1 cellular context compared by ENCODE assay signal in the genomic region with DNA sequence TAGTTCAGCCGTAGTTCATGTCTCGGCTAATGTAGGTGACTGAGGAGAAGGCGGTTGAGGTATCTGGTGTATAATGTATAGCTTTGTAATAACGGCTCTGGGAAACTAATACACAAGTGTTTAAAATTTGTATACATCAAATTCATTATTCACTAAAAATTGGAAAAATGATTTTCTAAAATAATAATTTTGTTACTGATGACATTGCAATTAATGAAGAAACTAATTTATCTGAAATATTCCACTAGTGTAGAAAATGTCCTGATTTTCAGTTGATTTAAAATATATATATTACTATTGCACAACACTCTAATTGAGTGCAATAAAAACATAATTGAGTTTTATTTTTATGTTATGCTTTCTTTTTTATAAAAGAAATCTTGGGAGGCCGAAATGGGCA.
A peak's percentile ranks its signal among the peaks of the same experiment; 100 is the strongest.
TF ChIP-seq lines count a peak whose summit lies in the region.

No MANE protein-coding gene starts in this region.

TF ChIP-seq in HepG2, 621 proteins besides CTCF, POLR2A, EP300 and RAD21:
- TF ChIP-seq THAP11 (CRISPR knock-in tag; IDR thresholded peaks at IDR 0.05) (no peak), MAFK (conservative IDR thresholded peaks at IDR 0.05 in 1 of 2, IDR thresholded peaks at IDR 0.05 in 1 of 2; ENCODE audit: low read length in 2 of 2) (peak; percentile 15 to 54; a peak in 2 of 4 replicates)
- TF ChIP-seq, protein P1, sequence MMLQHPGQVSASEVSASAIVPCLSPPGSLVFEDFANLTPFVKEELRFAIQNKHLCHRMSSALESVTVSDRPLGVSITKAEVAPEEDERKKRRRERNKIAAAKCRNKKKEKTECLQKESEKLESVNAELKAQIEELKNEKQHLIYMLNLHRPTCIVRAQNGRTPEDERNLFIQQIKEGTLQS (CRISPR knock-in tag; IDR thresholded peaks at IDR 0.05), result no peak
